Comparison of ENCODE assay signal across 7 cellular contexts in the genomic region with DNA sequence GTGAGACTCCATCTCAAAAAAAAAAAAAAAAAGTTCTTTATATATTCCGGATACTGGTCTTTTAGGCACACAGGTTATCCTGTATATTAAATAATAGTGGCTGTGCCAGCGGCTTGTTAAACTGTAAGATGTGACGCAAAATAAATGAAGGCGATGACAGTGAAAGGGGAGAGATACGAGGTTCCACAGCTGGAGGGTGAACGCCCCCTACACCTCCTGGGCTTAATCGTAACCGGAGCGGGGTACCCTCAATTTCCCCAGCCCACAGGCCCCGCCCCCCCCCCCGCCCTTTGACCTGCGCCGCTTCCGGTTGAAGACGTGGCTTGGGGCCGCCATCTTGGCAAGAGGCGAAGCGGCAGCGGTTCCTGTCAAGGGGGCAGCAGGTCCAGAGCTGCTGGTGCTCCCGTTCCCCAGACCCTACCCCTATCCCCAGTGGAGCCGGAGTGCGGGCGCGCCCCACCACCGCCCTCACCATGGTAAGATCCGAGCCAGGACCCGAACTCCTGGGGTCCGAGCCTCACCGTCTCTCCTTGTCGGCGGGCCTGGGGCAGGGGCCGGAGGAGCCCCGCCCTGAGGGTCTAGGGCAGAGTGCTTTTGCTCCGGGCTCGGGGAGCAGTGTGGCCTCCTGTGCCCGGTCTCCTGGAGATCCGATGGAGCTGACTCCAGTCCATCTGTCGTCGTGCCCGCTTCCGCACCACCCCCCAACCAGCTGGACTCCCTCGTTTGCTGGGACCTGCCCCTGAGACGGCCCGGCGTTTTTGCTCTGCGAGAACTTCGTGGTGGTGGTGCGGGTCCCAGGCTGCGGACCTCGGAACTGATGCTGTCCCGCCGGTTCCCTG. TPM values are rescaled to one million over a fixed set of nuclear protein-coding genes. Genes with fewer than 3 reads are reported as not detected.
DNase-seq lines count a peak whose midpoint lies in the region; ATAC-seq and TF ChIP-seq lines count a peak whose summit lies in the region.

A gene (plus strand): TSS at position 335 of the 839 bp plus-strand sequence. CDS start 139 bp downstream, at position 474.

- H3K4me1 Mint-ChIP-seq in immature natural killer cell, result peaks cover 44 to 54% of the 10 kb centered on the region in 2 donors

- TF ChIP-seq CTCF in cardiac fibroblast (IDR thresholded peaks at IDR 0.05; ENCODE audit: low read depth, low read length), result no peak

- H3K27me3 Mint-ChIP-seq in immature natural killer cell (ENCODE audit: low read depth in 3 of 3), result peaks cover 2 to 8% (median 3%) of the 10 kb centered on the region in 3 donors

- no peaks in the 10 kb centered on the region for H3K36me3 Mint-ChIP-seq in immature natural killer cell

- peak within 1 kb of the TSS; percentile 88 to 98 (median 96) for H3K27ac Mint-ChIP-seq in immature natural killer cell

- DNase-seq in NCI-H2196 treated with DMSO at 0.1 percent for 48 hours (lab: John Stamatoyannopoulos, UW; ENCODE audit: unreplicated experiment) (peak; percentile 53), cardiac fibroblast (ENCODE audit: low read depth in 2 of 2) (peak; percentile 77 to 84), immature natural killer cell (peak; percentile 72 to 77 (median 77)), smooth muscle cell of the brain vasculature (ENCODE audit: low read depth, low spot score) (peak; percentile 43)
- peak; percentile 65 to 76 (median 73) for DNase-seq in activated CD4-positive, CD25-positive, alpha-beta regulatory T cell (lab: John Stamatoyannopoulos, UW)

- H3K9me3 Mint-ChIP-seq in immature natural killer cell, result no peaks in the 10 kb centered on the region

- ATAC-seq in GM18505 (IDR thresholded peaks at IDR 0.05; ENCODE audit: unreplicated experiment) (peak; percentile 64), HG02973 (IDR thresholded peaks at IDR 0.05; ENCODE audit: unreplicated experiment) (peak; percentile 63)

- H3K4me3 ChIP-seq in cardiac fibroblast (replicated peaks in 1 of 2; ENCODE audit: low read depth in 2 of 2, low read length in 2 of 2), result peak within 1 kb of the TSS; percentile 97 to 100

- TF ChIP-seq POLR2A in GM18505 (IDR thresholded peaks at IDR 0.05; ENCODE audit: borderline replicate concordance, extremely low read depth, insufficient read depth, insufficient read length), result peak; percentile 90

- peak within 1 kb of the TSS; percentile 88 to 98 (median 95) for H3K4me3 Mint-ChIP-seq in immature natural killer cell

RNA-seq across cellular contexts. Expression of the gene that starts here (rescaled TPM):
- polyA plus RNA-seq in immature natural killer cell, result 100 to 1,000 TPM in 2 of 3 donors, 10 to 100 TPM in 1; 99.9 to 164 (median 157) TPM

Comparison
In these comparisons a context has a peak if more than half of its experiments do, and no peak if none do; other contexts are left out.
1. Peak in every context shown above with its lines: DNase-seq, ATAC-seq and H3K4me3 ChIP-seq.